In the genomic region with DNA sequence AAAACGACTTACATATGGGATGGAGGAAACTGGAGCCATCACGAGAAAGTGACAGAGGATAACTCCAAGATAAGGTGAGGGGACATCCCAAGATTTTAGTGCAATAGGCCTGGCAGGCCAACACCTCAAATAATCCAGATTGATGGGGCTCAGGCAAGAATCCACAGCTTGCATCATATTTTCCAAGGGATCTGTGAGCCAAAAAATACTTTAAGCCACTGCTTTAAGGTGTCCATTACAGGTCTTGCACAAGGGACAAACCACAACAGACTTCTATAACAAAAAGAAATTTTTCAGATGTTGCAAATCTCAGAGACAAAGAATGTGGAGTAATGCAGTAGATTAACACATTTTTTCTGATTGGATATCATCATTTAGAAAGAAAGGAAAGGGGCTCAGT, we compare ENCODE assay signal across 14 cellular contexts. TPM values are rescaled to one million over a fixed set of nuclear protein-coding genes. Genes with fewer than 3 reads are reported as not detected.
DNase-seq lines count a peak whose midpoint lies in the region; ATAC-seq and TF ChIP-seq lines count a peak whose summit lies in the region.
"Had no signal": no experiment of that assay in that cellular context is flagged by ENCODE, and none has a peak within 500 bp of the region (broad histone marks: within the 10 kb centered on the region; RNA-seq: fewer than 3 reads in every experiment).

No MANE protein-coding gene starts in this region.

- H3K9me3 Mint-ChIP-seq in stimulated activated effector memory CD8-positive, alpha-beta T cell treated with anti-CD3 and anti-CD28 coated beads, Interleukin-12 subunit alpha, Interleukin-12 subunit beta, amount 100 ng/mL, for 72 hours: no peaks in the 10 kb centered on the region
- H3K9me3 Mint-ChIP-seq: memory B cell had no signal

- H3K4me3 ChIP-seq in esophagus muscularis mucosa (no peak overlapping the region), ovary (no peak overlapping the region)
- H3K4me3 ChIP-seq: smooth muscle cell had no signal

- H3K9me3 ChIP-seq in esophagus muscularis mucosa: no peaks in the 10 kb centered on the region
- H3K9me3 ChIP-seq in ovary: no peaks in the 10 kb centered on the region

- peak overlapping the region; percentile 10 to 79 (median 61) for H3K27ac ChIP-seq in esophagus muscularis mucosa (replicated peaks in 1 of 4)
- no peak overlapping the region for H3K27ac ChIP-seq in ovary

- H3K4me3 Mint-ChIP-seq in stimulated activated effector memory CD8-positive, alpha-beta T cell treated with anti-CD3 and anti-CD28 coated beads, Interleukin-12 subunit alpha, Interleukin-12 subunit beta, amount 100 ng/mL, for 72 hours: no peak overlapping the region
- H3K4me3 Mint-ChIP-seq: memory B cell had no signal

- intact Hi-C loops in esophagus muscularis mucosa (cut with DNase I): no loop called here
- intact Hi-C loops in ovary (cut with DNase I): no loop called here

- H3K4me1 ChIP-seq in esophagus muscularis mucosa (peaks cover 19 to 41% (median 33%) of the 10 kb centered on the region in 4 donors), ovary (ENCODE audit: insufficient read depth) (no peaks in the 10 kb centered on the region)

- no peaks in the 10 kb centered on the region for H3K4me1 Mint-ChIP-seq in stimulated activated effector memory CD8-positive, alpha-beta T cell treated with anti-CD3 and anti-CD28 coated beads, Interleukin-12 subunit alpha, Interleukin-12 subunit beta, amount 100 ng/mL, for 72 hours

- ATAC-seq in stimulated activated effector memory CD8-positive, alpha-beta T cell treated with anti-CD3 and anti-CD28 coated beads, Interleukin-12 subunit alpha, Interleukin-12 subunit beta, amount 100 ng/mL, for 72 hours: no peak
- ATAC-seq: activated CD4-positive, CD25-positive, alpha-beta regulatory T cell treated with anti-CD3 and anti-CD28 coated beads, Interleukin-2, amount 50 U/mL, for 24 hours had no signal

- no peaks in the 10 kb centered on the region for H3K36me3 Mint-ChIP-seq in stimulated activated effector memory CD8-positive, alpha-beta T cell treated with anti-CD3 and anti-CD28 coated beads, Interleukin-12 subunit alpha, Interleukin-12 subunit beta, amount 100 ng/mL, for 72 hours
- H3K36me3 Mint-ChIP-seq: memory B cell had no signal

- TF ChIP-seq POLR2A in esophagus muscularis mucosa (IDR thresholded peaks at IDR 0.05; ENCODE audit: low read depth) (no peak), ovary (IDR thresholded peaks at IDR 0.05) (no peak)

- H3K36me3 ChIP-seq in esophagus muscularis mucosa (no peaks in the 10 kb centered on the region), ovary (no peaks in the 10 kb centered on the region)

- no peak for TF ChIP-seq CTCF in esophagus muscularis mucosa (IDR thresholded peaks at IDR 0.05)
- no peak for TF ChIP-seq CTCF in ovary (IDR thresholded peaks at IDR 0.05)

- peak; percentile 11 for DNase-seq in Daoy (ENCODE audit: low read depth)
- peak; percentile 42 for DNase-seq in RPMI7951 (ENCODE audit: low read depth)
- DNase-seq in esophagus muscularis mucosa (ENCODE audit: extremely low spot score): no peak
- DNase-seq in ovary: peak in 1 of 5 donors; percentile 24
- no peak for DNase-seq in stimulated activated CD4-positive, alpha-beta T cell treated with anti-CD3 and anti-CD28 coated beads, Interleukin-2, amount 100 ng/mL, for 48 hours
- no peak for DNase-seq in COR-L47 (lab: John Stamatoyannopoulos, UW)
- DNase-seq in stimulated activated effector memory CD8-positive, alpha-beta T cell treated with anti-CD3 and anti-CD28 coated beads, Interleukin-12 subunit alpha, Interleukin-12 subunit beta, amount 100 ng/mL, for 72 hours (ENCODE audit: low spot score in 2 of 2): no peak
- no peak for DNase-seq in NCI-H187 (lab: John Stamatoyannopoulos, UW)
- DNase-seq: activated naive CD4-positive, alpha-beta T cell treated with Interleukin-2 at 50 U/mL for 16 hours; DMS 273 treated with DMSO at 0.1 percent for 48 hours; NCI-H1694 had no signal

- H3K27me3 ChIP-seq in esophagus muscularis mucosa: no peaks in the 10 kb centered on the region
- no peaks in the 10 kb centered on the region for H3K27me3 ChIP-seq in ovary

- no peak overlapping the region for H3K27ac Mint-ChIP-seq in stimulated activated effector memory CD8-positive, alpha-beta T cell treated with anti-CD3 and anti-CD28 coated beads, Interleukin-12 subunit alpha, Interleukin-12 subunit beta, amount 100 ng/mL, for 72 hours
- H3K27ac Mint-ChIP-seq: memory B cell had no signal

- 52% methylated on average over 2 of the region's 2 CpGs for WGBS in esophagus muscularis mucosa
- WGBS in ovary, 3 donors: 48 to 71% (median 68%) methylated on average over 2 of the region's 2 CpGs

- no peak for TF ChIP-seq EP300 in esophagus muscularis mucosa (IDR thresholded peaks at IDR 0.05)
- peak; percentile 21 for TF ChIP-seq EP300 in ovary (IDR thresholded peaks at IDR 0.05)

RNA-seq across cellular contexts. Expression of gene DENND5A, which starts 45.6 kb away (rescaled TPM):
- 62.5 and 67.5 TPM in 2 replicates for total RNA-seq in Daoy (2014; rRNA removed; shearing (Covaris generic))
- 70.5 and 80.6 TPM in 2 replicates for total RNA-seq in RPMI7951 (2014; rRNA removed; shearing (Covaris generic))
- 100 to 1,000 TPM; 103 to 135 (median 108) TPM for total RNA-seq in esophagus muscularis mucosa
- total RNA-seq in ovary: 10 to 100 TPM; 48.6 to 73.7 (median 66.6) TPM
- 100 to 1,000 TPM in 1 of 2 donors, 10 to 100 TPM in 1; 44.2 to 122 TPM for polyA plus RNA-seq in ovary

Comparison
In these comparisons a context has a peak if more than half of its experiments do, and no peak if none do; other contexts are left out.
1. DNase-seq: peak in Daoy (single experiment) and RPMI7951 (single experiment); none in esophagus muscularis mucosa (single experiment), stimulated activated CD4-positive, alpha-beta T cell treated with anti-CD3 and anti-CD28 coated beads, Interleukin-2, amount 100 ng/mL, for 48 hours (0 of 2), COR-L47 (single experiment), stimulated activated effector memory CD8-positive, alpha-beta T cell treated with anti-CD3 and anti-CD28 coated beads, Interleukin-12 subunit alpha, Interleukin-12 subunit beta, amount 100 ng/mL, for 72 hours (0 of 2) and NCI-H187 (0 of 2).
2. H3K27ac ChIP-seq: peak in esophagus muscularis mucosa (4 of 4); none in ovary (0 of 2).